In the genomic region with DNA sequence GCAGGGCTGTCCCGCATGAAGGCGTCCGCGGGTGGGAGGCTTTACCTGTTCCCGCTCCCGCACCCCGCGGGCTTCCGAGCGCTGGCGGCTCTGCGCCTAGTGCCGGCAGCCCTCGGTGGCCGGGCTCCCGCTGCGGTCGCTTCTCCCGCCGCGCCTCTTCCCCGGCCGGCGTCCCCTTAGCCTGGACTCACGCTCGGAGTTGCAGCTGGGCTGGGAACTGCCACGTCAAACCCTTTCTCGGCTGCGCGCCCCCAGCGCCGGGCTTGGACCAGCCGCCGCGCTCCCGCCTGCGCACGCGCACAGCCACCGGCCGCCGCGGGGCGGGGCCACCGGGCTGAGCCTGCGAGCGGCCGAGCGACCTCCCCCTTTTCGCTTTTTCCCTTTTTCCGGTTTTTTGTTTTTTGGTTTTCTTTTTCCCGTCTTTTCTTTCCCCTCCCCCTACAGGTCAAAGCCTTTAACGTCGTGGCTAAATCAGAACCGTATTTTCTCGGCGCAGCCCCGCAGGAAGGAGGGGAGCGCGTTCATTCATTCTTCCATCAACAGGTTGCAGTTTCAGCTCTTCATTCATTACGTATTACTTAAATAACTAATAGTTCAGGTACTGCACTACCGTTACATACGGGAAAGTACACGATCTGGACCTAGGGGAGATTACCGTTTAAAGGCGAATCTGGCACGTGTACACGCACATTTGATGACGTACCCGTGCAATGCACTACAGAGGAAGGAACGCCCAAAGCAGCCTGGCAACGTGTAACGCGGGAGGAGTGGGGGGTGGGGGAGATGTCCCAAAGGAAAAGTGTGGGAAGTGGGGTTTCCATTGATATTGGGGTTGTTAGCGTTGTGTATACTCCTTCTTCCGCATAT, we compare ENCODE assay signal across 8 cellular contexts. TPM values are rescaled to one million over a fixed set of nuclear protein-coding genes. Genes with fewer than 3 reads are reported as not detected.
DNase-seq lines count a peak whose midpoint lies in the region; TF ChIP-seq lines count a peak whose summit lies in the region.

A gene with protein sequence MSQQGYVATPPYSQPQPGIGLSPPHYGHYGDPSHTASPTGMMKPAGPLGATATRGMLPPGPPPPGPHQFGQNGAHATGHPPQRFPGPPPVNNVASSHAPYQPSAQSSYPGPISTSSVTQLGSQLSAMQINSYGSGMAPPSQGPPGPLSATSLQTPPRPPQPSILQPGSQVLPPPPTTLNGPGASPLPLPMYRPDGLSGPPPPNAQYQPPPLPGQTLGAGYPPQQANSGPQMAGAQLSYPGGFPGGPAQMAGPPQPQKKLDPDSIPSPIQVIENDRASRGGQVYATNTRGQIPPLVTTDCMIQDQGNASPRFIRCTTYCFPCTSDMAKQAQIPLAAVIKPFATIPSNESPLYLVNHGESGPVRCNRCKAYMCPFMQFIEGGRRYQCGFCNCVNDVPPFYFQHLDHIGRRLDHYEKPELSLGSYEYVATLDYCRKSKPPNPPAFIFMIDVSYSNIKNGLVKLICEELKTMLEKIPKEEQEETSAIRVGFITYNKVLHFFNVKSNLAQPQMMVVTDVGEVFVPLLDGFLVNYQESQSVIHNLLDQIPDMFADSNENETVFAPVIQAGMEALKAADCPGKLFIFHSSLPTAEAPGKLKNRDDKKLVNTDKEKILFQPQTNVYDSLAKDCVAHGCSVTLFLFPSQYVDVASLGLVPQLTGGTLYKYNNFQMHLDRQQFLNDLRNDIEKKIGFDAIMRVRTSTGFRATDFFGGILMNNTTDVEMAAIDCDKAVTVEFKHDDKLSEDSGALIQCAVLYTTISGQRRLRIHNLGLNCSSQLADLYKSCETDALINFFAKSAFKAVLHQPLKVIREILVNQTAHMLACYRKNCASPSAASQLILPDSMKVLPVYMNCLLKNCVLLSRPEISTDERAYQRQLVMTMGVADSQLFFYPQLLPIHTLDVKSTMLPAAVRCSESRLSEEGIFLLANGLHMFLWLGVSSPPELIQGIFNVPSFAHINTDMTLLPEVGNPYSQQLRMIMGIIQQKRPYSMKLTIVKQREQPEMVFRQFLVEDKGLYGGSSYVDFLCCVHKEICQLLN (minus strand): TSS at position 231 of the 867 bp plus-strand sequence. CDS start 2,430 bp downstream, outside the sequence.

- DNase-seq in Caki2 (ENCODE audit: low read depth), result peak; percentile 84
- peak; percentile 97 for DNase-seq in GM20000 (ENCODE audit: low spot score)
- DNase-seq in HS-5 (ENCODE audit: low read depth), result peak; percentile 39
- DNase-seq in activated T-cell treated with anti-CD3 and anti-CD28 coated beads for 1 hour (ENCODE audit: low read depth), result peak; percentile 73
- peak; percentile 85 for DNase-seq in epithelial cell of esophagus (ENCODE audit: low read depth)
- DNase-seq in stimulated activated CD8-positive, alpha-beta memory T cell treated with anti-CD3 and anti-CD28 coated beads, Interleukin-4, amount 100 ng/mL, for 1 hour (ENCODE audit: low read depth in 2 of 2, low spot score in 1 of 2), result peak; percentile 52 to 61

- H4K20me1 ChIP-seq in OCI-LY1 (ENCODE audit: insufficient read depth, low read length), result no peaks in the 10 kb centered on the region

- peak within 1 kb of the TSS; percentile 27 for H3K27ac ChIP-seq in OCI-LY1 (ENCODE audit: low read depth, low read length, poor library complexity, severe bottlenecking)

- H3K9ac ChIP-seq in OCI-LY1 (ENCODE audit: low read length), result peak within 1 kb of the TSS; percentile 92

- peak within 1 kb of the TSS; percentile 91 for H3K4me2 ChIP-seq in OCI-LY1 (ENCODE audit: low read length)

- H3K79me2 ChIP-seq in OCI-LY1 (ENCODE audit: insufficient read depth, low read length), result no peaks in the 10 kb centered on the region

- peaks cover 9% of the 10 kb centered on the region; the same call in 1 of the 2 replicates for H3K36me3 ChIP-seq in OCI-LY1 (ENCODE audit: insufficient read depth, low read length)

- no peaks in the 10 kb centered on the region for H3K9me2 ChIP-seq in OCI-LY1 (ENCODE audit: low read depth, low read length)

- no peak for TF ChIP-seq CTCF in GM20000 (IDR thresholded peaks at IDR 0.05; ENCODE audit: extremely low read depth, missing control alignments)
- no peak for TF ChIP-seq CTCF in OCI-LY1 (IDR thresholded peaks at IDR 0.05; ENCODE audit: low read length)
- no peak for TF ChIP-seq CTCF in epithelial cell of esophagus (IDR thresholded peaks at IDR 0.05; ENCODE audit: insufficient read depth, low read depth, low read length, missing control alignments)

- H2AFZ ChIP-seq in OCI-LY1 (ENCODE audit: low read length), result peak within 1 kb of the TSS; percentile 100

- no peaks in the 10 kb centered on the region for H3F3A ChIP-seq in OCI-LY1 (ENCODE audit: insufficient read depth, low read length)

- H3K27me3 ChIP-seq in OCI-LY1 (ENCODE audit: insufficient read depth, low read length) (no peaks in the 10 kb centered on the region), mononuclear cell (ENCODE audit: insufficient read depth, low read length) (no peaks in the 10 kb centered on the region)

- in situ Hi-C loops in Caki2 (cut with HindIII; ENCODE audit: low pct_unique_long_range_greater_than_20kb, low sequenced_read_pairs), result no loop called here

- H3K9me3 ChIP-seq in OCI-LY1 (ENCODE audit: low read length) (no peaks in the 10 kb centered on the region), mononuclear cell (ENCODE audit: low read depth, low read length) (no peaks in the 10 kb centered on the region)

- H3K4me1 ChIP-seq in OCI-LY1 (ENCODE audit: insufficient read depth, low read length, severe bottlenecking) (peaks cover 23% of the 10 kb centered on the region), mononuclear cell (ENCODE audit: insufficient read depth, low read length) (peaks cover 23% of the 10 kb centered on the region)

- peak within 1 kb of the TSS; percentile 93 for H3K4me3 ChIP-seq in OCI-LY1 (ENCODE audit: low read depth, low read length, poor library complexity, severe bottlenecking)
- H3K4me3 ChIP-seq in epithelial cell of esophagus (ENCODE audit: low read length), result peak within 1 kb of the TSS; percentile 48
- H3K4me3 ChIP-seq in mononuclear cell (ENCODE audit: low read length), result peak within 1 kb of the TSS; percentile 94

RNA-seq across cellular contexts. Expression of the gene that starts here (rescaled TPM):
- 31.7 and 42.6 TPM in 2 replicates for total RNA-seq in Caki2 (2014; rRNA removed; shearing (Covaris generic); ENCODE audit: low replicate concordance)
- total RNA-seq in mononuclear cell, result 17.8 TPM

Comparison
In these comparisons a context has a peak if more than half of its experiments do, and no peak if none do; other contexts are left out.
1. Peak in every context shown above with its lines: DNase-seq, H3K4me3 ChIP-seq and H3K27ac ChIP-seq.
2. DNase-seq: peak in every context shown above with its lines; median percentile 97 in GM20000; 85 in epithelial cell of esophagus; 84 in Caki2; 73 in activated T-cell treated with anti-CD3 and anti-CD28 coated beads for 1 hour; 56 in stimulated activated CD8-positive, alpha-beta memory T cell treated with anti-CD3 and anti-CD28 coated beads, Interleukin-4, amount 100 ng/mL, for 1 hour; 39 in HS-5.